ENCODE assay signal across 33 cellular contexts in genomic region chr7:91778416-91778815, GRCh38.
"Had no signal": no experiment of that assay in that cellular context is flagged by ENCODE, and none has a peak within 500 bp of the region (broad histone marks: within the 10 kb centered on the region; RNA-seq: fewer than 3 reads in every experiment).

No MANE protein-coding gene starts in this region.

- H3K36me3 Mint-ChIP-seq: activated CD8-positive, alpha-beta memory T cell treated with anti-CD3 and anti-CD28 coated beads, Interleukin-2, amount 10 ng/mL, durations not matched to agents 7 days and 5 days; activated naive CD4-positive, alpha-beta T cell treated with anti-CD3 and anti-CD28 coated beads, Interleukin-2, amount 10 ng/mL, durations not matched to agents 7 days and 5 days; activated naive CD8-positive, alpha-beta T cell; brain had no signal

- H3K4me1 Mint-ChIP-seq: activated CD4-positive, alpha-beta memory T cell treated with anti-CD3 and anti-CD28 coated beads, Interleukin-2, amount 10 ng/mL, durations not matched to agents 7 days and 5 days; activated CD8-positive, alpha-beta memory T cell treated with anti-CD3 and anti-CD28 coated beads, Interleukin-2, amount 10 ng/mL, durations not matched to agents 7 days and 5 days; activated naive CD4-positive, alpha-beta T cell treated with anti-CD3 and anti-CD28 coated beads, Interleukin-2, amount 10 ng/mL, durations not matched to agents 7 days and 5 days; activated naive CD8-positive, alpha-beta T cell treated with anti-CD3 and anti-CD28 coated beads, Interleukin-2, amount 50 U/mL, for 24 hours had no signal

- DNase-seq: activated CD4-positive, alpha-beta memory T cell treated with anti-CD3 and anti-CD28 coated beads, Interleukin-2, amount 10 ng/mL, durations not matched to agents 7 days and 5 days; activated CD4-positive, alpha-beta T cell treated with anti-CD3 and anti-CD28 coated beads for 1 hour; activated CD4-positive, alpha-beta T cell treated with anti-CD3 and anti-CD28 coated beads for 48 hours; activated CD4-positive, CD25-positive, alpha-beta regulatory T cell; activated CD8-positive, alpha-beta memory T cell treated with anti-CD3 and anti-CD28 coated beads for 24 hours; activated CD8-positive, alpha-beta memory T cell treated with anti-CD3 and anti-CD28 coated beads, Interleukin-2, amount 10 ng/mL, durations not matched to agents 7 days and 5 days; activated CD8-positive, alpha-beta memory T cell treated with anti-CD3 and anti-CD28 coated beads, Interleukin-2, amount 50 U/mL, for 48 hours; activated effector memory CD4-positive, alpha-beta T cell treated with Interleukin-2 at 50 U/mL for 16 hours; activated naive CD4-positive, alpha-beta T cell treated with anti-CD3 and anti-CD28 coated beads, Interleukin-2, amount 10 ng/mL, durations not matched to agents 7 days and 5 days; activated naive CD8-positive, alpha-beta T cell treated with anti-CD3 and anti-CD28 coated beads, Interleukin-2, amount 50 U/mL, for 24 hours; activated T-cell treated with anti-CD3 and anti-CD28 coated beads, Interleukin-2, amount 50 U/mL, for 48 hours; anterior cingulate cortex; caudate nucleus; NCI-H1092 treated with DMSO at 0.1 percent for 48 hours; NCI-H1417 treated with DMSO at 0.1 percent for 48 hours; NCI-H187 treated with DMSO at 0.1 percent for 48 hours; NCI-H2081; NCI-H2171 treated with DMSO at 0.1 percent for 48 hours; NCI-H2227 treated with DMSO at 0.1 percent for 48 hours; NCI-H446; NCI-H510A treated with DMSO at 0.1 percent for 48 hours; NCI-H526 treated with DMSO at 0.1 percent for 48 hours; NCI-H774; PC-3; Peyer's patch; SIG-M5; T1000; WERI-Rb-1 had no signal

- H3K27ac ChIP-seq: Peyer's patch, RWPE1, WERI-Rb-1 had no signal

- H3K9me3 Mint-ChIP-seq: activated CD4-positive, alpha-beta memory T cell treated with anti-CD3 and anti-CD28 coated beads, Interleukin-2, amount 10 ng/mL, durations not matched to agents 7 days and 5 days; activated naive CD4-positive, alpha-beta T cell treated with anti-CD3 and anti-CD28 coated beads, Interleukin-2, amount 10 ng/mL, durations not matched to agents 7 days and 5 days; activated naive CD8-positive, alpha-beta T cell treated with anti-CD3 and anti-CD28 coated beads, Interleukin-2, amount 50 U/mL, for 24 hours had no signal

- H3K4me1 ChIP-seq: Peyer's patch had no signal

- H3K9me3 ChIP-seq: Peyer's patch had no signal

- H3K27me3 Mint-ChIP-seq: activated naive CD4-positive, alpha-beta T cell treated with anti-CD3 and anti-CD28 coated beads, Interleukin-2, amount 10 ng/mL, durations not matched to agents 7 days and 5 days; activated naive CD8-positive, alpha-beta T cell had no signal

- H3K36me3 ChIP-seq: Peyer's patch, WERI-Rb-1 had no signal

- ATAC-seq: activated CD8-positive, alpha-beta memory T cell treated with anti-CD3 and anti-CD28 coated beads, Interleukin-2, amount 10 ng/mL, durations not matched to agents 7 days and 5 days; activated naive CD8-positive, alpha-beta T cell treated with anti-CD3 and anti-CD28 coated beads, Interleukin-2, amount 50 U/mL, for 24 hours; PC-3; Right ventricle myocardium inferior had no signal

- H3K27ac Mint-ChIP-seq: activated CD4-positive, alpha-beta memory T cell treated with anti-CD3 and anti-CD28 coated beads, Interleukin-2, amount 10 ng/mL, durations not matched to agents 7 days and 5 days; activated CD8-positive, alpha-beta memory T cell treated with anti-CD3 and anti-CD28 coated beads, Interleukin-2, amount 10 ng/mL, durations not matched to agents 7 days and 5 days; activated naive CD4-positive, alpha-beta T cell treated with anti-CD3 and anti-CD28 coated beads, Interleukin-2, amount 10 ng/mL, durations not matched to agents 7 days and 5 days; activated naive CD8-positive, alpha-beta T cell; activated naive CD8-positive, alpha-beta T cell treated with anti-CD3 and anti-CD28 coated beads, Interleukin-2, amount 50 U/mL, for 24 hours; brain had no signal

- H3K4me3 Mint-ChIP-seq: activated CD4-positive, alpha-beta memory T cell treated with anti-CD3 and anti-CD28 coated beads, Interleukin-2, amount 10 ng/mL, durations not matched to agents 7 days and 5 days; activated CD8-positive, alpha-beta memory T cell treated with anti-CD3 and anti-CD28 coated beads, Interleukin-2, amount 10 ng/mL, durations not matched to agents 7 days and 5 days; activated naive CD4-positive, alpha-beta T cell treated with anti-CD3 and anti-CD28 coated beads, Interleukin-2, amount 10 ng/mL, durations not matched to agents 7 days and 5 days; activated naive CD8-positive, alpha-beta T cell; activated naive CD8-positive, alpha-beta T cell treated with anti-CD3 and anti-CD28 coated beads, Interleukin-2, amount 50 U/mL, for 24 hours; brain had no signal

- H3K27me3 ChIP-seq: Peyer's patch had no signal

- H3K4me3 ChIP-seq: Peyer's patch had no signal

- FAIRE-seq: bronchial epithelial cell had no signal
